20 cellular contexts compared by ENCODE assay signal in the genomic region with DNA sequence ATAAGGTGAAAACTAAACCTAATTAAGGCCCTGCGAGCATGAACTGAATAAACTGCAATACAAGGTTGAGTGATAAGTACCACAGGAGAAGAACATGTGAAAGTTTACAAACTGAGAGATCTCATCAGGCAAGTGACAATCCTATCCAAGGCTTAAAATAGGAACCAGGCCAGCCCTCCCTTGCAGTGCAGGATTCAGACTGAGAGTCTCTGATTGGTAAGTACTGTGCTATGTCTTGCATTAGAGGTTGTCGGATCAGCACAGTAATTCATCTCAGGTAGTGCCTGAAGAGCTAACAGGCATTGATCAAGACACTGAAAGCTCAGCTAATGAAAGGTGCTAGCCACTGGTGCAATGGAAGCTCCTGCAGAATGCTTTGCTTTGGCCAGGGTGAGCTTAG.
"Had no signal": no experiment of that assay in that cellular context is flagged by ENCODE, and none has a peak within 500 bp of the region (broad histone marks: within the 10 kb centered on the region; RNA-seq: fewer than 3 reads in every experiment).

No MANE protein-coding gene starts in this region.

- H3K9me3 ChIP-seq: breast epithelium, colonic mucosa, gastroesophageal sphincter, pancreas, transverse colon had no signal

- H3K27ac Mint-ChIP-seq: activated CD4-positive, alpha-beta memory T cell treated with anti-CD3 and anti-CD28 coated beads for 36 hours; activated naive CD4-positive, alpha-beta T cell treated with anti-CD3 and anti-CD28 coated beads for 36 hours; activated naive CD8-positive, alpha-beta T cell treated with anti-CD3 and anti-CD28 coated beads, Interleukin-2, amount 10 ng/mL, durations not matched to agents 7 days and 5 days; T-helper 17 cell had no signal

- H3K36me3 Mint-ChIP-seq: activated CD4-positive, alpha-beta memory T cell treated with anti-CD3 and anti-CD28 coated beads for 36 hours; natural killer cell treated with Interleukin-12 subunit alpha and Interleukin-12 subunit beta and Interleukin-15 and Interleukin-18, amount 100 ng/mL, for 72 hours had no signal

- H3K9me3 Mint-ChIP-seq: activated naive CD4-positive, alpha-beta T cell treated with anti-CD3 and anti-CD28 coated beads for 36 hours; natural killer cell treated with Interleukin-12 subunit alpha and Interleukin-12 subunit beta and Interleukin-15 and Interleukin-18, amount 100 ng/mL, for 72 hours had no signal

- H3K36me3 ChIP-seq: breast epithelium, colonic mucosa, gastroesophageal sphincter, pancreas, transverse colon had no signal

- H3K27ac ChIP-seq: colonic mucosa, dorsolateral prefrontal cortex, gastroesophageal sphincter, transverse colon had no signal

- H3K27me3 Mint-ChIP-seq: activated CD4-positive, alpha-beta memory T cell treated with anti-CD3 and anti-CD28 coated beads for 36 hours; activated naive CD8-positive, alpha-beta T cell treated with anti-CD3 and anti-CD28 coated beads, Interleukin-2, amount 10 ng/mL, durations not matched to agents 7 days and 5 days had no signal

- H3K4me3 ChIP-seq: breast epithelium, colonic mucosa, dorsolateral prefrontal cortex, gastroesophageal sphincter, pancreas, transverse colon had no signal

- H3K4me1 ChIP-seq: breast epithelium, colonic mucosa, gastroesophageal sphincter, pancreas had no signal

- H3K4me3 Mint-ChIP-seq: activated CD4-positive, alpha-beta memory T cell treated with anti-CD3 and anti-CD28 coated beads for 36 hours; activated naive CD4-positive, alpha-beta T cell treated with anti-CD3 and anti-CD28 coated beads for 36 hours; activated naive CD8-positive, alpha-beta T cell treated with anti-CD3 and anti-CD28 coated beads, Interleukin-2, amount 10 ng/mL, durations not matched to agents 7 days and 5 days; natural killer cell treated with Interleukin-12 subunit alpha and Interleukin-12 subunit beta and Interleukin-15 and Interleukin-18, amount 100 ng/mL, for 72 hours; T-helper 17 cell had no signal

- H3K27me3 ChIP-seq: breast epithelium, colonic mucosa, dorsolateral prefrontal cortex, gastroesophageal sphincter, pancreas, transverse colon had no signal

- DNase-seq: activated CD4-positive, alpha-beta memory T cell treated with anti-CD3 and anti-CD28 coated beads for 36 hours; activated CD4-positive, alpha-beta T cell treated with anti-CD3 and anti-CD28 coated beads for 48 hours; activated naive CD4-positive, alpha-beta T cell treated with anti-CD3 and anti-CD28 coated beads for 36 hours; activated naive CD8-positive, alpha-beta T cell treated with anti-CD3 and anti-CD28 coated beads, Interleukin-2, amount 10 ng/mL, durations not matched to agents 7 days and 5 days; activated T-cell treated with anti-CD3 and anti-CD28 coated beads, Interleukin-2, amount 50 U/mL, for 48 hours; amniotic stem cell; colonic mucosa; dorsolateral prefrontal cortex; head of caudate nucleus; left ventricle myocardium superior; mammary epithelial cell; pancreas; right cardiac atrium; stimulated activated CD4-positive, alpha-beta T cell treated with anti-CD3 and anti-CD28 coated beads, Interleukin-4, amount 100 ng/mL, for 4 hours; stimulated activated naive CD8-positive, alpha-beta T cell treated with anti-CD3 and anti-CD28 coated beads, Interleukin-15, Interleukin-2, amounts not matched to agents 100 U/mL and 50 U/mL, for 24 hours; T-helper 17 cell; transverse colon had no signal

- H3K4me1 Mint-ChIP-seq: activated naive CD8-positive, alpha-beta T cell treated with anti-CD3 and anti-CD28 coated beads, Interleukin-2, amount 10 ng/mL, durations not matched to agents 7 days and 5 days had no signal
